Comparison of ENCODE assay signal across 9 cellular contexts in the genomic region with DNA sequence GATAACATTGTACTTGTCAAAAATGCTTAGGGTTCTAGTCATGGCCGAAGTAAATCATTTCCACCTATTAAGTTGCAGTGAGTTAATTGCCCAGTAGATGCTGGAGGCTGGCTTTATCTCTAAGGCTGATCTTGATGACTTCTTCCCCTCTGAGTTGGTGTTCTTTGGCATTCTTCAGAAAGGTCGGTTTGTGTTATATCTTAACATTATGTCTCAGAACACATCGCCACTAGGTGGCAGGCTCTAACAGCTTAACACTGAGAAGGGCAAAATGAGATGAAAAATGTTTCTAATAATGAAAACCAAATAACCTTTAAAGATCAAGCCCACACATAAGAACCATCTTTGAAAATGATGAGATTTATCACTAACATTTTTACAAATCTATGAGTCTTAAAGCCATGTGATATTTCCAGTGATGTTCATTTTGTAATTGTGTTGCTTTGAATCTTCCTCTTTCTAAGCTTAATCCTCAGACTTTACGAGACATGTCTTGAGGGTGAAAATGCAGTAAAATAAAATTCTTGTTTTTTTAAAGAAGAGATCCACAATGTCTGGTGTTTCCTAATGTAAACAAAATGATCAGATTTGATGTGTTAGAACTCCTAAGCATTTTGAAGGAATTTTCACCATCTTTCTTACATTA. TPM values are rescaled to one million over a fixed set of nuclear protein-coding genes. Genes with fewer than 3 reads are reported as not detected.
DNase-seq lines count a peak whose midpoint lies in the region; ATAC-seq, FAIRE-seq and TF ChIP-seq lines count a peak whose summit lies in the region.
"Had no signal": no experiment of that assay in that cellular context is flagged by ENCODE, and none has a peak within 500 bp of the region (broad histone marks: within the 10 kb centered on the region; RNA-seq: fewer than 3 reads in every experiment).

No MANE protein-coding gene starts in this region.

- TF ChIP-seq CTCF in foreskin keratinocyte (conservative IDR thresholded peaks at IDR 0.05) (peak; percentile 84), parathyroid adenoma (IDR thresholded peaks at IDR 0.05) (peak; percentile 69)

- FAIRE-seq in HTR-8/SVneo (lab: Jason Lieb, UNC): peak; percentile 83

- H3K4me1 ChIP-seq in foreskin keratinocyte (no peaks in the 10 kb centered on the region), parathyroid adenoma (no peaks in the 10 kb centered on the region)

- H3K27me3 Mint-ChIP-seq in activated T-helper 1 cell treated with anti-CD3 and anti-CD28 coated beads, Interleukin-12 subunit alpha, Interleukin-12 subunit beta, Interleukin-2, Interleukin-4 antibody, amounts not matched to agents 30 ng/mL and 10 ng/mL and 1 ng/mL, durations not matched to agents 14 hours and 24 hours and 36 hours (ENCODE audit: insufficient read depth): no peaks in the 10 kb centered on the region

- no peak overlapping the region for H3K9ac ChIP-seq in parathyroid adenoma

- no peaks in the 10 kb centered on the region for H3K9me3 Mint-ChIP-seq in activated T-helper 1 cell treated with anti-CD3 and anti-CD28 coated beads, Interleukin-12 subunit alpha, Interleukin-12 subunit beta, Interleukin-2, Interleukin-4 antibody, amounts not matched to agents 30 ng/mL and 10 ng/mL and 1 ng/mL, durations not matched to agents 14 hours and 24 hours and 36 hours

- no peaks in the 10 kb centered on the region for H3K79me2 ChIP-seq in parathyroid adenoma

- H3K4me1 Mint-ChIP-seq in activated T-helper 1 cell treated with anti-CD3 and anti-CD28 coated beads, Interleukin-12 subunit alpha, Interleukin-12 subunit beta, Interleukin-2, Interleukin-4 antibody, amounts not matched to agents 30 ng/mL and 10 ng/mL and 1 ng/mL, durations not matched to agents 14 hours and 24 hours and 36 hours (ENCODE audit: low read depth): no peaks in the 10 kb centered on the region

- peak; percentile 81 for DNase-seq in ELR (ENCODE audit: low read depth)
- DNase-seq in HTR-8/SVneo (ENCODE audit: insufficient read length, low spot score): peak; percentile 47
- peak; percentile 84 for DNase-seq in RKO (ENCODE audit: low spot score)
- peak; percentile 20 for DNase-seq in activated T-helper 1 cell treated with anti-CD3 and anti-CD28 coated beads, Interleukin-12 subunit alpha, Interleukin-12 subunit beta, Interleukin-2, Interleukin-4 antibody, amounts not matched to agents 30 ng/mL and 10 ng/mL and 1 ng/mL, durations not matched to agents 14 hours and 24 hours and 36 hours (ENCODE audit: low spot score)
- DNase-seq in foreskin keratinocyte: peak in 1 of 2 donors; percentile 44

- H3K36me3 Mint-ChIP-seq in activated T-helper 1 cell treated with anti-CD3 and anti-CD28 coated beads, Interleukin-12 subunit alpha, Interleukin-12 subunit beta, Interleukin-2, Interleukin-4 antibody, amounts not matched to agents 30 ng/mL and 10 ng/mL and 1 ng/mL, durations not matched to agents 14 hours and 24 hours and 36 hours (ENCODE audit: low read depth): peaks cover 29% of the 10 kb centered on the region

- H3K36me3 ChIP-seq in parathyroid adenoma (ENCODE audit: control insufficient read depth, insufficient read depth, low read length): no peaks in the 10 kb centered on the region

- H3K27ac ChIP-seq in foreskin keratinocyte (no peak overlapping the region), parathyroid adenoma (no peak overlapping the region)
- H3K27ac ChIP-seq: epithelial cell of prostate had no signal

- H2AFZ ChIP-seq in parathyroid adenoma: no peak overlapping the region

- intact Hi-C loops in activated T-helper 1 cell treated with anti-CD3 and anti-CD28 coated beads, Interleukin-12 subunit alpha, Interleukin-12 subunit beta, Interleukin-2, Interleukin-4 antibody, amounts not matched to agents 30 ng/mL and 10 ng/mL and 1 ng/mL, durations not matched to agents 14 hours and 24 hours and 36 hours (cut with micrococcal nuclease): loop anchor here (1.0 kb wide), 1 partner anchor 1008 kb away; no protein-coding TSS in a partner anchor

- no peak overlapping the region for H3K27ac Mint-ChIP-seq in activated T-helper 1 cell treated with anti-CD3 and anti-CD28 coated beads, Interleukin-12 subunit alpha, Interleukin-12 subunit beta, Interleukin-2, Interleukin-4 antibody, amounts not matched to agents 30 ng/mL and 10 ng/mL and 1 ng/mL, durations not matched to agents 14 hours and 24 hours and 36 hours

- H3K9me3 ChIP-seq in parathyroid adenoma (ENCODE audit: control insufficient read depth, low read length): no peaks in the 10 kb centered on the region

- no peak overlapping the region for H3K4me3 ChIP-seq in parathyroid adenoma (ENCODE audit: low read depth, low read length)

- H3K27me3 ChIP-seq in foreskin keratinocyte (no peaks in the 10 kb centered on the region), parathyroid adenoma (ENCODE audit: control insufficient read depth, insufficient read depth, low read length) (no peaks in the 10 kb centered on the region)

- H3K4me3 Mint-ChIP-seq in activated T-helper 1 cell treated with anti-CD3 and anti-CD28 coated beads, Interleukin-12 subunit alpha, Interleukin-12 subunit beta, Interleukin-2, Interleukin-4 antibody, amounts not matched to agents 30 ng/mL and 10 ng/mL and 1 ng/mL, durations not matched to agents 14 hours and 24 hours and 36 hours: no peak overlapping the region

- ATAC-seq in foreskin keratinocyte (peak; percentile 79), HG02938 (IDR thresholded peaks at IDR 0.05; ENCODE audit: unreplicated experiment) (no peak), GM21576 (IDR thresholded peaks at IDR 0.05; ENCODE audit: unreplicated experiment) (no peak)

- H3K4me2 ChIP-seq in parathyroid adenoma (ENCODE audit: low read length): no peak overlapping the region

RNA-seq across cellular contexts. Expression of gene SUDS3, which starts 28.6 kb away (rescaled TPM):
- 23.3 and 25.5 TPM in 2 replicates for total RNA-seq in activated T-helper 1 cell treated with anti-CD3 and anti-CD28 coated beads, Interleukin-12 subunit alpha, Interleukin-12 subunit beta, Interleukin-2, Interleukin-4 antibody, amounts not matched to agents 30 ng/mL and 10 ng/mL and 1 ng/mL, durations not matched to agents 14 hours and 24 hours and 36 hours
- 32.7 and 32.8 TPM in 2 replicates for total RNA-seq in foreskin keratinocyte
- 9.9 and 11.4 TPM in 2 replicates for polyA plus RNA-seq in foreskin keratinocyte

RNA-seq across cellular contexts. Expression of gene TAOK3, which starts 32.3 kb away (rescaled TPM):
- total RNA-seq in activated T-helper 1 cell treated with anti-CD3 and anti-CD28 coated beads, Interleukin-12 subunit alpha, Interleukin-12 subunit beta, Interleukin-2, Interleukin-4 antibody, amounts not matched to agents 30 ng/mL and 10 ng/mL and 1 ng/mL, durations not matched to agents 14 hours and 24 hours and 36 hours: 59.5 and 59.7 TPM in 2 replicates
- total RNA-seq in foreskin keratinocyte: 30.4 and 31.7 TPM in 2 replicates
- polyA plus RNA-seq in foreskin keratinocyte: 8.7 and 10.4 TPM in 2 replicates
